Comparison of ENCODE assay signal across 1 cellular context in genomic region chr20:31835977-31836852, GRCh38.
A peak's percentile ranks its signal among the peaks of the same experiment; 100 is the strongest.
TF ChIP-seq lines count a peak whose summit lies in the region.

No MANE protein-coding gene starts in this region.

TF ChIP-seq in K562, 482 proteins besides CTCF, POLR2A, EP300 and RAD21 (continued from another document and continues in another):
- TF ChIP-seq ZNF280A (IDR thresholded peaks at IDR 0.05; ENCODE audit: low read depth, partially characterized antibody) (no peak), HBP1 (CRISPR knock-in tag; IDR thresholded peaks at IDR 0.05) (no peak), NFYB (IDR thresholded peaks at IDR 0.05; ENCODE audit: extremely low read depth, insufficient read length) (no peak), DMBX1 (CRISPR knock-in tag; IDR thresholded peaks at IDR 0.05; ENCODE audit: borderline replicate concordance) (peak; percentile 52; the same call in 1 of the 2 replicates), CTCFL (IDR thresholded peaks at IDR 0.05; ENCODE audit: borderline replicate concordance, insufficient read depth, low read depth, low read length, poor library complexity, severe bottlenecking) (no peak), DACH1 (IDR thresholded peaks at IDR 0.05; ENCODE audit: partially characterized antibody) (peak; percentile 36), ELF2 (CRISPR knock-in tag; IDR thresholded peaks at IDR 0.05) (no peak), DDX20 (tag; IDR thresholded peaks at IDR 0.05; ENCODE audit: low read depth) (no peak), ATF6 (CRISPR knock-in tag; IDR thresholded peaks at IDR 0.05) (no peak), NKRF (IDR thresholded peaks at IDR 0.05; ENCODE audit: borderline replicate concordance) (no peak), RUNX1 (IDR thresholded peaks at IDR 0.05; ENCODE audit: low read depth) (0 out of 2 replicates have a peak, but pooled peaks have one; percentile 72), TRIM28 (IDR thresholded peaks at IDR 0.05) (no peak), KLF13 (tag; IDR thresholded peaks at IDR 0.05; ENCODE audit: borderline replicate concordance, low read depth) (no peak), SUPT5H (IDR thresholded peaks at IDR 0.05) (no peak), PCBP1 (IDR thresholded peaks at IDR 0.05; ENCODE audit: low read depth, low read length, poor library complexity, severe bottlenecking) (no peak), HNRNPUL1 (IDR thresholded peaks at IDR 0.05; ENCODE audit: low read length) (no peak), ZNF274 (IDR thresholded peaks at IDR 0.05; ENCODE audit: borderline replicate concordance, low read depth, low read length) (no peak), STAT5B (CRISPR knock-in tag; IDR thresholded peaks at IDR 0.05) (no peak), PYGO2 (tag; IDR thresholded peaks at IDR 0.05) (no peak), FOSL1 (tag; conservative IDR thresholded peaks at IDR 0.05) (peak; percentile 99), SAFB (IDR thresholded peaks at IDR 0.05; ENCODE audit: borderline replicate concordance, low read depth, low read length) (no peak), ZSCAN29 (IDR thresholded peaks at IDR 0.05) (no peak), CGGBP1 (CRISPR knock-in tag; IDR thresholded peaks at IDR 0.05) (no peak), TCFL5 (CRISPR knock-in tag; conservative IDR thresholded peaks at IDR 0.05) (no peak), GATA2 (CRISPR knock-in tag; IDR thresholded peaks at IDR 0.05) (no peak), ELF4 (CRISPR knock-in tag; IDR thresholded peaks at IDR 0.05) (no peak), MGA (IDR thresholded peaks at IDR 0.05) (no peak), ZNF77 (CRISPR knock-in tag; IDR thresholded peaks at IDR 0.05) (no peak), GABPB2 (CRISPR knock-in tag; conservative IDR thresholded peaks at IDR 0.05) (no peak), HNRNPL (IDR thresholded peaks at IDR 0.05; ENCODE audit: low read depth, low read length) (no peak), KAT8 (IDR thresholded peaks at IDR 0.05; ENCODE audit: low read depth) (no peak), RBM14 (IDR thresholded peaks at IDR 0.05; ENCODE audit: borderline replicate concordance, insufficient read depth, low read depth, low read length) (no peak), HEY1 (CRISPR knock-in tag; IDR thresholded peaks at IDR 0.05; ENCODE audit: borderline replicate concordance) (no peak), ZC3H11A (IDR thresholded peaks at IDR 0.05; ENCODE audit: low read depth, low read length) (no peak), ARHGAP35 (IDR thresholded peaks at IDR 0.05; ENCODE audit: partially characterized antibody) (no peak), ZBTB33 (CRISPR knock-in tag; IDR thresholded peaks at IDR 0.05) (no peak), CEBPG (CRISPR knock-in tag; IDR thresholded peaks at IDR 0.05) (no peak), CEBPG (tag; conservative IDR thresholded peaks at IDR 0.05 in 1 of 2, IDR thresholded peaks at IDR 0.05 in 1 of 2) (no peak), ZSCAN32 (CRISPR knock-in tag; IDR thresholded peaks at IDR 0.05) (no peak), BRF1 (IDR thresholded peaks at IDR 0.05; ENCODE audit: borderline replicate concordance, extremely low read depth, insufficient read length) (no peak), POLR2B (IDR thresholded peaks at IDR 0.05; ENCODE audit: low read depth, partially characterized antibody) (no peak)
